ENCODE assay signal across 23 cellular contexts in the genomic region with DNA sequence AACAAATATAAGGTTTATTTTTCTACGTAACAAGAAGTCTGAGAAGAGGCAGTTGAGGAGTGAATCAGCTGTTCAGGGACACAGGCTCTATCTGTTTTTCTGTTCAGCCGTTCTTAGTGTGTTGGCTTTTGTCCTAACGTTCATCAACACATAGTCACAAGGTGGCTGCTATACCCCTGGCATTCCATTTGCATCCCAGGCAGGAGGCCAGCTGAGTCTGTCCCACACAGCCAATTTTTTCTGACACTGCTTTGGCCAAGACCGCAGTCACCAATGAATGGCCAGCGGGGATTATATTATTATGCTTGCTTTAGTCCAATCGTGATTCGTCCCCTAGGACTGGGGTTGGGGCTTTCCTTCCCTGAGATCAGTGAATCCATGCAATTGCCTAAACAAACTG.
"Had no signal": no experiment of that assay in that cellular context is flagged by ENCODE, and none has a peak within 500 bp of the region (broad histone marks: within the 10 kb centered on the region; RNA-seq: fewer than 3 reads in every experiment).

No MANE protein-coding gene starts in this region.

- ATAC-seq: activated CD8-positive, alpha-beta memory T cell treated with anti-CD3 and anti-CD28 coated beads, Interleukin-2, amount 10 ng/mL, durations not matched to agents 7 days and 5 days; T-cell had no signal

- H3K27me3 ChIP-seq: Peyer's patch had no signal

- H3K36me3 ChIP-seq: Peyer's patch had no signal

- H3K27ac ChIP-seq: Peyer's patch, SK-N-MC had no signal

- DNase-seq: activated B cell treated with CpG ODN at 0.5 μM for 24 hours; activated CD4-positive, alpha-beta T cell treated with anti-CD3 and anti-CD28 coated beads for 1 hour; activated CD4-positive, alpha-beta T cell treated with anti-CD3 and anti-CD28 coated beads, Interleukin-2, amount 10 ng/mL, durations not matched to agents 24 days and 14 days; activated CD4-positive, alpha-beta T cell treated with anti-CD3 and anti-CD28 coated beads, Interleukin-2, amount 50 U/mL, for 48 hours; activated CD8-positive, alpha-beta memory T cell treated with anti-CD3 and anti-CD28 coated beads, Interleukin-2, amount 10 ng/mL, durations not matched to agents 7 days and 5 days; activated gamma-delta T cell; activated naive CD4-positive, alpha-beta T cell treated with anti-CD3 and anti-CD28 coated beads for 36 hours; activated T-cell treated with anti-CD3 and anti-CD28 coated beads, Interleukin-2, amount 50 U/mL, for 24 hours; amygdala; IMR-90; KG1; MV-4-11; NCI-H1105; NCI-H1436; NCI-H1694 treated with DMSO at 0.1 percent for 48 hours; NCI-H2029 treated with DMSO at 0.1 percent for 48 hours; NCI-H446; NCI-H524; Peyer's patch; T-cell; T-helper 2 cell; T1000 had no signal

- H3K9me3 ChIP-seq: Peyer's patch had no signal

- H3K4me3 ChIP-seq: Peyer's patch, SK-N-MC had no signal

- H3K4me1 ChIP-seq: Peyer's patch had no signal
